ENCODE assay signal across 24 cellular contexts in the genomic region with DNA sequence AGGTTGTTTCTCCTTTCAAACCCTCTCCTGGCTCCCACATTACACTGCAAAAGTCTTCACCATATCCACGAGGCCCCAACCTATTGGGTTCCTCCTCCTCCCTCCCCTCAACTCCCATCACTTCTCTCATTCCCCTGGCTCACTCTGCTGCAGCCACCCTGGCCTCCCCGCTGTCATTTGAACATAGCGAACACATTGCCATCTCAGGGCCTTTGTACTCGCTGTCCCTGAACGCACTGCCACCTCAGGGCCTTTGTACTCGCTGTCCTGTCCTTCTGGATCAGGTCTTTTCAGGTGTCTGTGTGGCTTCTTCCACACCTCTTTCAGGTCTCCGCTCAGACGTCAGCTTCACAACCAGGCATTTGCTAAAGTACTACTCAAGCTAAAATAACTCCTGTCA. TPM values are rescaled to one million over a fixed set of nuclear protein-coding genes. Genes with fewer than 3 reads are reported as not detected.
DNase-seq lines count a peak whose midpoint lies in the region; ATAC-seq, FAIRE-seq and TF ChIP-seq lines count a peak whose summit lies in the region.
"Had no signal": no experiment of that assay in that cellular context is flagged by ENCODE, and none has a peak within 500 bp of the region (broad histone marks: within the 10 kb centered on the region; RNA-seq: fewer than 3 reads in every experiment).

No MANE protein-coding gene starts in this region.

- H3K4me3 ChIP-seq in DND-41 (ENCODE audit: low read depth in 1 of 2, low read length in 2 of 2) (peak overlapping the region in 1 of 2 experiments; percentile 12; a peak in 1 of 4 replicates), astrocyte (ENCODE audit: insufficient read depth, low read depth, low read length) (no peak overlapping the region), neuronal stem cell (ENCODE audit: low read length in 2 of 2) (no peak overlapping the region)
- H3K4me3 ChIP-seq: SJSA1 had no signal

- H4K20me1 ChIP-seq in DND-41 (ENCODE audit: insufficient read depth, low read length), result no peaks in the 10 kb centered on the region; the same call in 1 of the 2 replicates
- peaks cover 37% of the 10 kb centered on the region for H4K20me1 ChIP-seq in astrocyte (ENCODE audit: insufficient read depth, low read length)

- H3K23ac ChIP-seq in neuronal stem cell (ENCODE audit: low read depth, low read length, poor library complexity), result no peak overlapping the region

- peak overlapping the region; percentile 22 for H3K27ac Mint-ChIP-seq in T-helper 2 cell treated with Interferon-gamma antibody and Interleukin-4, amounts not matched to agents 5 μg/mL and 100 μg/mL, for 36 hours
- no peak overlapping the region for H3K27ac Mint-ChIP-seq in astrocyte (ENCODE audit: unreplicated experiment)

- H3K4me1 Mint-ChIP-seq in T-helper 2 cell treated with Interferon-gamma antibody and Interleukin-4, amounts not matched to agents 5 μg/mL and 100 μg/mL, for 36 hours (ENCODE audit: low read depth), result peaks cover 28% of the 10 kb centered on the region
- peaks cover 20% of the 10 kb centered on the region for H3K4me1 Mint-ChIP-seq in astrocyte (ENCODE audit: low read depth, unreplicated experiment)

- peaks cover 4% of the 10 kb centered on the region for H3K27me3 Mint-ChIP-seq in T-helper 2 cell treated with Interferon-gamma antibody and Interleukin-4, amounts not matched to agents 5 μg/mL and 100 μg/mL, for 36 hours (ENCODE audit: low read depth)
- H3K27me3 Mint-ChIP-seq in astrocyte (ENCODE audit: low read depth, unreplicated experiment), result no peaks in the 10 kb centered on the region

- no peaks in the 10 kb centered on the region for H3K9me3 Mint-ChIP-seq in T-helper 2 cell treated with Interferon-gamma antibody and Interleukin-4, amounts not matched to agents 5 μg/mL and 100 μg/mL, for 36 hours
- no peaks in the 10 kb centered on the region for H3K9me3 Mint-ChIP-seq in astrocyte (ENCODE audit: unreplicated experiment)

- H3K4ac ChIP-seq in neuronal stem cell (ENCODE audit: low read length), result no peak overlapping the region

- H3K36me3 ChIP-seq in DND-41 (ENCODE audit: insufficient read depth, low read length) (peaks cover 8% of the 10 kb centered on the region; the same call in 1 of the 2 replicates), astrocyte (ENCODE audit: insufficient read depth, low read length) (no peaks in the 10 kb centered on the region), neuronal stem cell (replicated peaks in 1 of 2; ENCODE audit: control insufficient read depth in 2 of 2, insufficient read depth in 2 of 2, low read length in 2 of 2) (peaks cover 2 to 5% of the 10 kb centered on the region in 2 donors)

- TF ChIP-seq CTCF in DND-41 (IDR thresholded peaks at IDR 0.05; ENCODE audit: borderline replicate concordance, extremely low read depth, low read length, poor library complexity, severe bottlenecking) (no peak), astrocyte (IDR thresholded peaks at IDR 0.05; ENCODE audit: insufficient read depth, low read depth, low read length) (no peak)

- H3K9me3 ChIP-seq in DND-41 (ENCODE audit: insufficient read depth, low read length, severe bottlenecking) (no peaks in the 10 kb centered on the region), astrocyte (ENCODE audit: insufficient read depth, low read depth, low read length) (no peaks in the 10 kb centered on the region), neuronal stem cell (replicated peaks in 1 of 2; ENCODE audit: control insufficient read depth in 2 of 2, insufficient read depth in 1 of 2, low read depth in 1 of 2, low read length in 2 of 2) (no peaks in the 10 kb centered on the region)
- H3K9me3 ChIP-seq: Caco-2, SJSA1 had no signal

- H2BK120ac ChIP-seq in neuronal stem cell (ENCODE audit: low read depth, low read length), result no peak overlapping the region

- H2BK12ac ChIP-seq in neuronal stem cell (ENCODE audit: low read length), result no peak overlapping the region

- H3K36me3 Mint-ChIP-seq in T-helper 2 cell treated with Interferon-gamma antibody and Interleukin-4, amounts not matched to agents 5 μg/mL and 100 μg/mL, for 36 hours (ENCODE audit: low read depth), result peaks cover 10% of the 10 kb centered on the region
- peaks cover 8% of the 10 kb centered on the region for H3K36me3 Mint-ChIP-seq in astrocyte (ENCODE audit: low read depth, unreplicated experiment)

- DNase-seq in T-helper 2 cell treated with Interferon-gamma antibody and Interleukin-4, amounts not matched to agents 5 μg/mL and 100 μg/mL, for 36 hours (ENCODE audit: low spot score), result no peak
- DNase-seq in T-helper 2 cell (no peak), DND-41 (no peak), astrocyte (ENCODE audit: low read depth) (no peak), neuronal stem cell (ENCODE audit: low spot score) (no peak), NCI-H82 treated with DMSO at 0.1 percent for 48 hours (lab: John Stamatoyannopoulos, UW; ENCODE audit: unreplicated experiment) (no peak), superior temporal gyrus (ENCODE audit: extremely low spot score) (no peak)
- DNase-seq: AML-193, Caco-2, DMS53, NCI-H1417 treated with DMSO at 0.1 percent for 48 hours, NCI-H187 treated with DMSO at 0.1 percent for 48 hours, NCI-H2227 treated with DMSO at 0.1 percent for 48 hours, NCI-H510A treated with DMSO at 0.1 percent for 48 hours had no signal

- peaks cover 22% of the 10 kb centered on the region for H3K4me1 ChIP-seq in DND-41 (ENCODE audit: insufficient read depth, low read length)
- H3K4me1 ChIP-seq in astrocyte (ENCODE audit: insufficient read depth, low read length), result peaks cover 8% of the 10 kb centered on the region
- H3K4me1 ChIP-seq in neuronal stem cell (ENCODE audit: control insufficient read depth in 2 of 2, insufficient read depth in 1 of 2, low read depth in 1 of 2, low read length in 2 of 2), result peaks cover 8 to 16% of the 10 kb centered on the region in 2 donors
- H3K4me1 ChIP-seq: Caco-2 had no signal

- no peak overlapping the region for H4K91ac ChIP-seq in neuronal stem cell (ENCODE audit: low read depth, low read length, poor library complexity)

- H2AK5ac ChIP-seq in neuronal stem cell (ENCODE audit: low read depth, low read length), result no peak overlapping the region

- ATAC-seq in DND-41 (ENCODE audit: insufficient read depth, low read depth) (no peak), HG03469 (IDR thresholded peaks at IDR 0.05; ENCODE audit: unreplicated experiment) (no peak)
- ATAC-seq: Panc1 had no signal

- H3K27ac ChIP-seq in DND-41 (ENCODE audit: low read length) (0 out of 2 replicates have a peak overlapping the region, but pooled peaks have one; percentile 42), astrocyte (ENCODE audit: low read depth, low read length) (no peak overlapping the region), neuronal stem cell (replicated peaks; ENCODE audit: low read length) (no peak overlapping the region)
- H3K27ac ChIP-seq: 22Rv1, KMS-11, SJSA1 had no signal

- FAIRE-seq in astrocyte (lab: Jason Lieb, UNC), result no peak
- FAIRE-seq: GM12891, GM18507, H1 had no signal

- no peak overlapping the region for H4K8ac ChIP-seq in neuronal stem cell (ENCODE audit: low read depth, low read length)

- H3K27me3 ChIP-seq in DND-41 (ENCODE audit: insufficient read depth, low read length, poor library complexity), result no peaks in the 10 kb centered on the region
- no peaks in the 10 kb centered on the region for H3K27me3 ChIP-seq in astrocyte (ENCODE audit: insufficient read depth, low read length)
- H3K27me3 ChIP-seq in neuronal stem cell (ENCODE audit: control insufficient read depth in 3 of 3, insufficient read depth in 3 of 3, low read depth in 1 of 3, low read length in 3 of 3), result peaks cover 0 to 3% (median 0%) of the 10 kb centered on the region in 3 experiments
- H3K27me3 ChIP-seq: SJSA1 had no signal

- H3K4me2 ChIP-seq in DND-41 (ENCODE audit: insufficient read depth, low read length) (peak overlapping the region; percentile 76; the same call in 1 of the 2 replicates), astrocyte (ENCODE audit: low read length) (no peak overlapping the region), neuronal stem cell (ENCODE audit: insufficient read depth, low read length, poor library complexity, severe bottlenecking) (no peak overlapping the region)

- no peak overlapping the region for H3K4me3 Mint-ChIP-seq in T-helper 2 cell treated with Interferon-gamma antibody and Interleukin-4, amounts not matched to agents 5 μg/mL and 100 μg/mL, for 36 hours
- peak overlapping the region; percentile 75 for H3K4me3 Mint-ChIP-seq in astrocyte (ENCODE audit: unreplicated experiment)

- H3K79me2 ChIP-seq in DND-41 (ENCODE audit: insufficient read depth, low read length) (peaks cover 30% of the 10 kb centered on the region), astrocyte (ENCODE audit: insufficient read depth, low read length) (peaks cover 24% of the 10 kb centered on the region)

- no peak overlapping the region for H3K18ac ChIP-seq in neuronal stem cell (ENCODE audit: low read length)

- H2BK5ac ChIP-seq in neuronal stem cell (ENCODE audit: low read length), result no peak overlapping the region

- no CpG with 5 or more reads among the region's 8 CpGs for WGBS in neuronal stem cell (ENCODE audit: extremely low coverage in 2 of 2, insufficient read length in 2 of 2, insufficient replicate concordance in 1 of 2), 2 donors

- H2AFZ ChIP-seq in DND-41 (ENCODE audit: low read depth, low read length), result no peak overlapping the region
- H2AFZ ChIP-seq in astrocyte (ENCODE audit: low read depth, low read length), result no peak overlapping the region
- H2AFZ ChIP-seq in neuronal stem cell (ENCODE audit: low read length), result no peak overlapping the region

- H3K9ac ChIP-seq in DND-41 (ENCODE audit: low read depth, low read length), result no peak overlapping the region; the same call in 1 of the 2 replicates
- H3K9ac ChIP-seq in astrocyte (ENCODE audit: low read length), result no peak overlapping the region
- no peak overlapping the region for H3K9ac ChIP-seq in neuronal stem cell (ENCODE audit: low read depth, low read length, poor library complexity)
- H3K9ac ChIP-seq: KMS-11 had no signal

- H3K79me1 ChIP-seq in neuronal stem cell (ENCODE audit: low read depth, low read length), result peaks cover 3% of the 10 kb centered on the region

- peak overlapping the region; percentile 14 for H3K14ac ChIP-seq in neuronal stem cell (ENCODE audit: low read length)

- no peak overlapping the region for H2BK15ac ChIP-seq in neuronal stem cell (ENCODE audit: low read length)

RNA-seq across cellular contexts. Expression of gene CCDC61, which starts 1.7 kb away (rescaled TPM):
- 6.6 and 6.7 TPM in 2 replicates for total RNA-seq in astrocyte
- polyA plus RNA-seq in neuronal stem cell (2013, experiment 1 of 2), result 4.5 TPM
- 5.1 TPM for polyA plus RNA-seq in neuronal stem cell (2013, experiment 2 of 2)

RNA-seq across cellular contexts. Expression of gene NOVA2, which starts 23.3 kb away (rescaled TPM):
- 10.7 and 11.1 TPM in 2 replicates for total RNA-seq in astrocyte
- polyA plus RNA-seq in neuronal stem cell (2013, experiment 1 of 2), result 12.8 TPM
- polyA plus RNA-seq in neuronal stem cell (2013, experiment 2 of 2), result 13.4 TPM
- total RNA-seq: HT-29, MCF 10A, SJSA1 had no signal

RNA-seq across cellular contexts. Expression of gene PGLYRP1, which starts 25.9 kb away (rescaled TPM):
- total RNA-seq in astrocyte, result not detected in 2 replicates
- not detected for polyA plus RNA-seq in neuronal stem cell (2013, experiment 1 of 2)
- 0.06 TPM for polyA plus RNA-seq in neuronal stem cell (2013, experiment 2 of 2)
- total RNA-seq: Caco-2, H1, HT-29, MCF 10A, SJSA1 had no signal
- polyA plus RNA-seq: H1 had no signal

RNA-seq across cellular contexts. Expression of gene IGFL4, which starts 43.9 kb away (rescaled TPM):
- total RNA-seq in astrocyte, result 2.3 and 5.4 TPM in 2 replicates
- 0.61 TPM for polyA plus RNA-seq in neuronal stem cell (2013, experiment 1 of 2)
- polyA plus RNA-seq in neuronal stem cell (2013, experiment 2 of 2), result 0.73 TPM
- total RNA-seq: MCF 10A, SJSA1 had no signal
